14 cellular contexts compared by ENCODE assay signal in the genomic region with DNA sequence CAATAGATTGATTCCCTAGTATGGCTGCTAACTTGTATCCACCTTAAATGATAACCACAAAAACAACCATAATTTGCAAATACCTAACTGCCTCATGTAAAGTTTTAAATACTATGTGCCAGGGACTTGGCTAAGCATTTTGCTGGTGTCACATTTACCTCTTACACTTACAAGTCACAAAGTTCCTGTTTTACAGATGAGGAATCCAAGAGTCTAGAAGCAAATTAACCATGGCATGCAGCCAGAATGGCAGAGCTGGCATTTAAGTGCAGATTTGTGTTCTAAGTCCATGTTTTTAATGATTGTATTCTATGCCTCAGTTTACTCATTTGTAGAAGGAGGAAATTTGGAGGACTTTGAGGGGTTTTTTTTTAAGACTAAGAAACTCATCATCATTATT.
"Had no signal": no experiment of that assay in that cellular context is flagged by ENCODE, and none has a peak within 500 bp of the region (broad histone marks: within the 10 kb centered on the region; RNA-seq: fewer than 3 reads in every experiment).

No MANE protein-coding gene starts in this region.

- DNase-seq: colonic mucosa; dorsolateral prefrontal cortex; effector CD8-positive, alpha-beta T cell; foreskin melanocyte; heart right ventricle; hypothalamus; kidney glomerular epithelial cell; natural killer cell; right cardiac atrium; small intestine; stimulated activated CD4-positive, alpha-beta T cell treated with anti-CD3 and anti-CD28 coated beads, Interleukin-12 subunit alpha, Interleukin-12 subunit beta, amount 100 ng/mL, for 4 hours; stimulated activated naive CD4-positive, alpha-beta T cell treated with Interleukin-2 at 50 U/mL for 16 hours; trophoblast cell had no signal

- H3K27ac ChIP-seq: colonic mucosa, dorsolateral prefrontal cortex, heart right ventricle had no signal

- FAIRE-seq: small intestine had no signal

- H3K36me3 ChIP-seq: colonic mucosa, heart right ventricle had no signal

- H3K4me3 ChIP-seq: colonic mucosa, dorsolateral prefrontal cortex, heart right ventricle, mucosa of descending colon had no signal

- ATAC-seq: mucosa of descending colon, natural killer cell, right cardiac atrium had no signal

- H3K27me3 ChIP-seq: colonic mucosa, dorsolateral prefrontal cortex, heart right ventricle had no signal

- H3K9me3 ChIP-seq: colonic mucosa, heart right ventricle, mucosa of descending colon had no signal

- H3K4me1 ChIP-seq: colonic mucosa had no signal
